ENCODE assay signal across 19 cellular contexts in genomic region chr6:17972978-17973622, GRCh38. TPM values are rescaled to one million over a fixed set of nuclear protein-coding genes. Genes with fewer than 3 reads are reported as not detected.
DNase-seq lines count a peak whose midpoint lies in the region; ATAC-seq, FAIRE-seq and TF ChIP-seq lines count a peak whose summit lies in the region.
"Had no signal": no experiment of that assay in that cellular context is flagged by ENCODE, and none has a peak within 500 bp of the region (broad histone marks: within the 10 kb centered on the region; RNA-seq: fewer than 3 reads in every experiment).

No MANE protein-coding gene starts in this region.

- POLR2A ChIA-PET in HepG2 (lab: Yijun Ruan, JAX): no interaction called here
- POLR2A ChIA-PET in naive thymus-derived CD4-positive, alpha-beta T cell (lab: Charles Lee): no interaction called here

- H3K27me3 Mint-ChIP-seq in naive thymus-derived CD4-positive, alpha-beta T cell: peaks cover 11 to 31% (median 20%) of the 10 kb centered on the region in 5 donors

- H3K27ac ChIP-seq in HepG2 (ENCODE audit: extremely low read length, insufficient read depth, low read length) (no peak overlapping the region), right lobe of liver (no peak overlapping the region)
- no peak overlapping the region for H3K27ac ChIP-seq in naive thymus-derived CD4-positive, alpha-beta T cell (ENCODE audit: low read depth, low read length)

- CTCF ChIA-PET in HepG2 (lab: Yijun Ruan, JAX; ENCODE audit: low intra/inter-chr PET ratio, low total read pairs): no interaction called here
- CTCF ChIA-PET in naive thymus-derived CD4-positive, alpha-beta T cell (lab: Charles Lee): no interaction called here

- no peaks in the 10 kb centered on the region for H3K9me3 Mint-ChIP-seq in naive thymus-derived CD4-positive, alpha-beta T cell
- H3K9me3 Mint-ChIP-seq: natural killer cell, T-cell had no signal

- H4K20me1 ChIP-seq in HepG2 (ENCODE audit: insufficient read depth, low read length): peaks cover 6% of the 10 kb centered on the region; the same call in 1 of the 2 replicates

- H3K9me3 ChIP-seq in HepG2 (ENCODE audit: low read length): no peaks in the 10 kb centered on the region
- no peaks in the 10 kb centered on the region for H3K9me3 ChIP-seq in right lobe of liver
- no peaks in the 10 kb centered on the region for H3K9me3 ChIP-seq in naive thymus-derived CD4-positive, alpha-beta T cell (ENCODE audit: control insufficient read depth in 2 of 3, low read length in 3 of 3)
- H3K9me3 ChIP-seq in MG63: no peaks in the 10 kb centered on the region
- H3K9me3 ChIP-seq: tibial artery had no signal

- no peak for TF ChIP-seq RAD21 in HepG2 (CRISPR knock-in tag; IDR thresholded peaks at IDR 0.05)

- TF ChIP-seq EP300 in HepG2 (IDR thresholded peaks at IDR 0.05; ENCODE audit: low read depth in 2 of 2, low read length in 2 of 2) (no peak), HepG2 (CRISPR knock-in tag; IDR thresholded peaks at IDR 0.05; ENCODE audit: borderline replicate concordance) (no peak)

- H3K4me1 ChIP-seq in HepG2 (ENCODE audit: insufficient read depth, low read length): peaks cover 11% of the 10 kb centered on the region
- H3K4me1 ChIP-seq in right lobe of liver: peaks cover 0 to 11% (median 0%) of the 10 kb centered on the region in 4 donors
- H3K4me1 ChIP-seq in naive thymus-derived CD4-positive, alpha-beta T cell (ENCODE audit: control insufficient read depth in 2 of 2, insufficient read depth in 2 of 2, low read length in 2 of 2): no peaks in the 10 kb centered on the region

- no peaks in the 10 kb centered on the region for H3K36me3 Mint-ChIP-seq in naive thymus-derived CD4-positive, alpha-beta T cell
- H3K36me3 Mint-ChIP-seq: CD4-positive, alpha-beta memory T cell; natural killer cell; T-cell had no signal

- TSS peak; percentile 4 for BruUV-seq in HepG2 (replicated peaks; lab: Mats Ljungman, UMichigan)

- 97% methylated on average over 5 of the region's 5 CpGs for WGBS in HepG2 (ENCODE audit: low lambda C conversion rate)
- WGBS in right lobe of liver (ENCODE audit: insufficient coverage, low coverage, low lambda C conversion rate, missing lambda C conversion rate): 60% methylated on average over 5 of the region's 5 CpGs

- TF ChIP-seq POLR2A in HepG2 (IDR thresholded peaks at IDR 0.05; ENCODE audit: insufficient read depth in 1 of 2, low read depth in 2 of 2, low read length in 2 of 2) (no peak), right lobe of liver (IDR thresholded peaks at IDR 0.05) (no peak)

- no peak overlapping the region for H3K4me2 ChIP-seq in HepG2 (ENCODE audit: low read depth, low read length)

- peaks cover 41% of the 10 kb centered on the region for H3K79me2 ChIP-seq in HepG2 (ENCODE audit: insufficient read depth, low read length)

- no peak overlapping the region for H2AFZ ChIP-seq in HepG2 (ENCODE audit: low read length)

- DNase-seq in HepG2 (ENCODE audit: low spot score) (no peak), right lobe of liver (no peak), Right ventricle myocardium superior (no peak), MG63 (no peak), RKO (ENCODE audit: low spot score) (no peak), Kasumi-1 (lab: John Stamatoyannopoulos, UW) (no peak)
- DNase-seq in naive thymus-derived CD4-positive, alpha-beta T cell: no peak
- DNase-seq in activated CD4-positive, alpha-beta T cell treated with anti-CD3 and anti-CD28 coated beads for 1 hour: no peak
- DNase-seq: activated CD4-positive, CD25-positive, alpha-beta regulatory T cell; activated naive CD4-positive, alpha-beta T cell; CD4-positive, alpha-beta memory T cell; MV-4-11; natural killer cell; NCI-H526 treated with DMSO at 0.1 percent for 48 hours; stimulated activated CD4-positive, alpha-beta T cell treated with anti-CD3 and anti-CD28 coated beads, Interleukin-4, amount 100 ng/mL, for 4 hours; T-cell; tibial artery had no signal

- TF ChIP-seq CTCF in HepG2 (CRISPR knock-in tag; IDR thresholded peaks at IDR 0.05) (no peak), right lobe of liver (IDR thresholded peaks at IDR 0.05) (no peak)

- FAIRE-seq in HepG2 (lab: Jason Lieb, UNC): no peak
- FAIRE-seq: A204.1, RCC 7860 had no signal

- H3K36me3 ChIP-seq in HepG2 (replicated peaks in 1 of 2; ENCODE audit: control insufficient read depth in 1 of 2, insufficient read depth in 2 of 2, low read length in 2 of 2) (no peaks in the 10 kb centered on the region), right lobe of liver (no peaks in the 10 kb centered on the region), MG63 (no peaks in the 10 kb centered on the region)
- H3K36me3 ChIP-seq in naive thymus-derived CD4-positive, alpha-beta T cell (ENCODE audit: control insufficient read depth in 2 of 3, insufficient read depth in 3 of 3, low read length in 3 of 3): no peaks in the 10 kb centered on the region
- H3K36me3 ChIP-seq: tibial artery had no signal

- H3K4me3 Mint-ChIP-seq in naive thymus-derived CD4-positive, alpha-beta T cell: no peak overlapping the region
- H3K4me3 Mint-ChIP-seq: CD4-positive, alpha-beta memory T cell; natural killer cell; T-cell had no signal

- no peak overlapping the region for H3K9ac ChIP-seq in HepG2 (ENCODE audit: insufficient read depth, low read depth, low read length)

- H3K27me3 ChIP-seq in HepG2 (ENCODE audit: control insufficient read depth in 1 of 2, insufficient read depth in 2 of 2, low read length in 2 of 2) (no peaks in the 10 kb centered on the region), right lobe of liver (no peaks in the 10 kb centered on the region), MG63 (no peaks in the 10 kb centered on the region)
- no peaks in the 10 kb centered on the region for H3K27me3 ChIP-seq in naive thymus-derived CD4-positive, alpha-beta T cell (ENCODE audit: control insufficient read depth in 2 of 2, insufficient read depth in 2 of 2, low read length in 2 of 2)
- H3K27me3 ChIP-seq: tibial artery had no signal

- H3K4me3 ChIP-seq in HepG2 (replicated peaks in 1 of 3; ENCODE audit: insufficient read depth in 1 of 3, low read depth in 2 of 3, low read length in 3 of 3) (no peak overlapping the region), right lobe of liver (no peak overlapping the region), MG63 (no peak overlapping the region)
- H3K4me3 ChIP-seq in naive thymus-derived CD4-positive, alpha-beta T cell (ENCODE audit: low read length): no peak overlapping the region
- H3K4me3 ChIP-seq: tibial artery had no signal

- ATAC-seq in HepG2 (no peak), right lobe of liver (no peak), Right ventricle myocardium superior (ENCODE audit: poor library complexity) (peak; percentile 87)
- peak; percentile 16 for ATAC-seq in naive thymus-derived CD4-positive, alpha-beta T cell
- ATAC-seq: natural killer cell, T-cell had no signal

- H3K4me1 Mint-ChIP-seq in naive thymus-derived CD4-positive, alpha-beta T cell: peaks cover 0 to 7% (median 0%) of the 10 kb centered on the region in 7 donors
- H3K4me1 Mint-ChIP-seq: CD4-positive, alpha-beta memory T cell had no signal

- intact Hi-C loops in HepG2 (cut with micrococcal nuclease; ENCODE audit: unreplicated experiment): no loop called here
- intact Hi-C loops in right lobe of liver (cut with DNase I): no loop called here
- intact Hi-C loops in Right ventricle myocardium superior (cut with DNase I): loop anchor here (5.0 kb wide), 1 partner anchor 41 kb away; no protein-coding TSS in a partner anchor
- intact Hi-C loops in naive thymus-derived CD4-positive, alpha-beta T cell (cut with micrococcal nuclease): no loop called here

- H3K27ac Mint-ChIP-seq in naive thymus-derived CD4-positive, alpha-beta T cell: no peak overlapping the region
- H3K27ac Mint-ChIP-seq: CD4-positive, alpha-beta memory T cell; T-cell had no signal

- in situ Hi-C loops in HepG2 (cut with HindIII; ENCODE audit: extremely low pct_ligation_motif_present, low pct_unique_long_range_greater_than_20kb): no loop called here

TF ChIP-seq in HepG2, 621 proteins besides CTCF, POLR2A, EP300 and RAD21 (continues in another document):
- TF ChIP-seq ATF7-NPFF (CRISPR knock-in tag; IDR thresholded peaks at IDR 0.05; ENCODE audit: low read depth) (no peak), ZBTB42 (CRISPR knock-in tag; IDR thresholded peaks at IDR 0.05) (no peak), GLI4 (CRISPR knock-in tag; IDR thresholded peaks at IDR 0.05; ENCODE audit: borderline replicate concordance) (no peak), ZNF614 (CRISPR knock-in tag; IDR thresholded peaks at IDR 0.05; ENCODE audit: borderline replicate concordance) (no peak), SMC3 (IDR thresholded peaks at IDR 0.05; ENCODE audit: low read length) (no peak)

RNA-seq across cellular contexts. Expression of gene KIF13A, which starts 14.3 kb away (rescaled TPM):
- total RNA-seq in HepG2 (2016; rRNA removed; fragmentation: Illumina TruSeq; extraction: Trizol) (37.2 and 48.3 TPM in 2 replicates), right lobe of liver (10 to 100 TPM; 17.7 to 19.4 (median 18.4) TPM), Right ventricle myocardium superior (52.7 TPM)
- total RNA-seq in HepG2 (2016; cell fraction: cytosol; rRNA removed; fragmentation: Illumina TruSeq; extraction: Trizol; ENCODE audit: low read depth): 12.1 and 13.7 TPM in 2 replicates
- total RNA-seq in HepG2 (2016; cell fraction: insoluble cytoplasmic fraction; rRNA removed; fragmentation: Illumina TruSeq; extraction: Trizol): 35.4 and 47.0 TPM in 2 replicates
- 23.2 and 29.0 TPM in 2 replicates for total RNA-seq in HepG2 (2016; cell fraction: membrane; rRNA removed; fragmentation: Illumina TruSeq; extraction: Trizol)
- total RNA-seq in HepG2 (2016; cell fraction: nucleus; rRNA removed; fragmentation: Illumina TruSeq; extraction: Trizol): 37.1 and 42.5 TPM in 2 replicates
- 19.5 and 21.1 TPM in 2 replicates for polyA plus RNA-seq in HepG2 (2011; rRNA removed)
- polyA plus RNA-seq in HepG2 (2011; cell fraction: cytosol; rRNA removed): 14.7 and 19.5 TPM in 2 replicates
- 16.8 and 17.7 TPM in 2 replicates for polyA plus RNA-seq in HepG2 (2011; cell fraction: nucleus; rRNA removed)
- 17.5 and 22.9 TPM in 2 replicates for polyA plus RNA-seq in HepG2 (2012)
- polyA plus RNA-seq in HepG2 (2016; cell fraction: cytosol; fragmentation: Illumina TruSeq; extraction: Trizol; ENCODE audit: low read depth): 12.4 and 13.8 TPM in 2 replicates
- 33.5 and 35.2 TPM in 2 replicates for polyA plus RNA-seq in HepG2 (2016; cell fraction: insoluble cytoplasmic fraction; fragmentation: Illumina TruSeq; extraction: Trizol; ENCODE audit: low read depth)
- 17.4 and 21.2 TPM in 2 replicates for polyA plus RNA-seq in HepG2 (2016; cell fraction: membrane; fragmentation: Illumina TruSeq; extraction: Trizol; ENCODE audit: low read depth)
- 32.6 and 33.2 TPM in 2 replicates for polyA plus RNA-seq in HepG2 (2016; cell fraction: nucleus; fragmentation: Illumina TruSeq; extraction: Trizol; ENCODE audit: insufficient read depth, low read depth)
- 22.0 and 49.6 TPM in 2 replicates for polyA minus RNA-seq in HepG2 (2011; rRNA and poly(A)+ RNA removed; ENCODE audit: low replicate concordance)
- 22.4 TPM in 2 replicates for polyA minus RNA-seq in HepG2 (2011; cell fraction: cytosol; rRNA and poly(A)+ RNA removed)
- polyA minus RNA-seq in HepG2 (2011; cell fraction: nucleus; rRNA and poly(A)+ RNA removed): 55.1 and 57.9 TPM in 2 replicates
- 10 to 100 TPM in 1 of 5 experiments, 1 to 10 TPM in 1, under 1 TPM in 3; 0.05 to 21.0 (median 0.97) TPM for total RNA-seq in naive thymus-derived CD4-positive, alpha-beta T cell
- not detected for polyA plus RNA-seq in naive thymus-derived CD4-positive, alpha-beta T cell
- total RNA-seq in MG63 (2014; rRNA removed; shearing (Covaris generic); ENCODE audit: low replicate concordance): 9.5 and 11.3 TPM in 2 replicates

Comparison
In these comparisons a context has a peak if more than half of its experiments do, and no peak if none do; other contexts are left out.
1. ATAC-seq: peak in Right ventricle myocardium superior (single experiment) and naive thymus-derived CD4-positive, alpha-beta T cell (single experiment); none in HepG2 (single experiment) and right lobe of liver (0 of 4).